ENCODE assay signal across 8 cellular contexts in the genomic region with DNA sequence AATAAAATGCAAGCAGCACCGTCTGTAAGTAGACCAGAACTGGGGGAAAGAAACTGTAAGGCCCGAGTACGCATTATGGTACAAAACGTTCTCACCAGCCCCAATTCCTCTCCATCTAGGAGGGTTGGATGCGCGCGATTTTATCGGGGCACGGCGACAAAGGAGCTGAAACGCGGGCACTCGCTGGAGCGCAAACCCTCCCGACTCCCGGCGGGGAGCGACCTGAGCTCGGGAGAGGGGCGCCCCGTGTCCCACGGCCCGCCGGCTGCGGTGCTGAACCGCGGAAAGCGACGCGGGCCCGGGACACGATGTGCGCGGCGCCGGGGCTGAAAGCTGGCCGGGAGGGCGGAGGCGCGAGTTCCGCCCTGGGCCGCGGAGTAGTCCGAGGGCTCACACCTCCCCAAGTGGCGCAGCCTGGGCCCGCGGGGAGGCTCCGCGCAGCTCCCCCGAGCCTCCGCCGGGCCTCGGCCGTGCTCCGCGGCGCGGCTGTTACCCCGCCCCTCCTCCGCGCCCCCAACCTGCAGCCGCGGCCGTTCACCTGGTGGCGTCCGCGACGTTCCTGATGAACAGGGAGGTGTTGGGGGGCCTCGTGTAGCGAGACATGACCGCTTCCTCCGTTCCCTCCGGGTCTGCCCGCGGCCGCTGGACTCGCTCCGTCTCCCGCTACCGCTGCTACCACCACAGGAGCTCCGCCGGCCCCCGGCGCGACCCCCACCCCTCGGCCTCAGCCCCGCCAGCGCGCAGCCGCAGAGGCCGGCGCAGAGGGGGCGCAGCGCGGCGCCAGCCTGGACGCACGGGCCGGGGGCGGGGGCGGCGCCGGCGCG. TPM values are rescaled to one million over a fixed set of nuclear protein-coding genes. Genes with fewer than 3 reads are reported as not detected.
DNase-seq lines count a peak whose midpoint lies in the region; ATAC-seq and TF ChIP-seq lines count a peak whose summit lies in the region.

A gene (minus strand): TSS at position 787 of the 824 bp plus-strand sequence. CDS start 184 bp downstream, at position 603.

- no peaks in the 10 kb centered on the region for H3K9me3 Mint-ChIP-seq in immature natural killer cell

- H3K36me3 ChIP-seq in BJ (ENCODE audit: control insufficient read depth, insufficient read depth, low read length), result no peaks in the 10 kb centered on the region

- TF ChIP-seq CTCF in BJ (IDR thresholded peaks at IDR 0.05; ENCODE audit: insufficient read depth, low read depth, low read length), result no peak

- no peaks in the 10 kb centered on the region for H3K36me3 Mint-ChIP-seq in immature natural killer cell

- no peak for DNase-seq in BJ (ENCODE audit: low read depth)
- DNase-seq in T-helper 2 cell, result peak in 3 of 5 experiments; percentile 16 to 44 (median 25)
- DNase-seq in T47D (ENCODE audit: low read depth in 1 of 2, low spot score in 1 of 2), result peak; percentile 19 to 88
- DNase-seq in immature natural killer cell, result peak; percentile 49 to 65 (median 64)
- peak; percentile 57 for DNase-seq in stimulated activated CD4-positive, alpha-beta T cell treated with anti-CD3 and anti-CD28 coated beads, Interleukin-15, amount 100 ng/mL, for 24 hours
- DNase-seq in NK-92 treated with Interleukin-12 subunit alpha and Interleukin-12 subunit beta, amount 100 ng/mL, for 24 hours (lab: John Stamatoyannopoulos, UW), result no peak

- CTCF ChIA-PET in BJ (lab: Yijun Ruan, JAX), result interaction anchor here (0.6 to 1.7 kb wide), 5 partner anchors 11 to 1515 kb away, joined by 3 to 7 read pairs (median 4); no protein-coding TSS in a partner anchor

- in situ Hi-C loops in T47D (cut with HindIII; ENCODE audit: low pct_unique_long_range_greater_than_20kb, low sequenced_read_pairs), result no loop called here

- peak within 1 kb of the TSS; percentile 86 to 93 (median 89) for H3K4me3 Mint-ChIP-seq in immature natural killer cell

- H3K27me3 Mint-ChIP-seq in immature natural killer cell (ENCODE audit: low read depth in 3 of 3), result peaks cover 0 to 7% (median 2%) of the 10 kb centered on the region in 3 donors

- ATAC-seq in GM19351 (IDR thresholded peaks at IDR 0.05; ENCODE audit: unreplicated experiment), result peak; percentile 87
- ATAC-seq in HG03565 (IDR thresholded peaks at IDR 0.05; ENCODE audit: unreplicated experiment), result peak; percentile 57

- H3K4me1 Mint-ChIP-seq in immature natural killer cell, result peaks cover 15 to 18% of the 10 kb centered on the region in 2 donors

- H3K4me3 ChIP-seq in BJ (ENCODE audit: low read depth, low read length), result peak within 1 kb of the TSS; percentile 44

- peak within 1 kb of the TSS; percentile 30 to 81 (median 74) for H3K27ac Mint-ChIP-seq in immature natural killer cell

- H3K27me3 ChIP-seq in BJ (ENCODE audit: control insufficient read depth, insufficient read depth, low read length), result peaks cover 8% of the 10 kb centered on the region

- POLR2A ChIA-PET in BJ (lab: Charles Lee), result no interaction called here

RNA-seq across cellular contexts. Expression of the gene that starts here (rescaled TPM):
- 0.06 TPM in 1 of 2 replicates, not detected in the other for polyA plus RNA-seq in BJ (2011; rRNA removed)
- not detected in 2 replicates for polyA minus RNA-seq in BJ (2011; rRNA and poly(A)+ RNA removed)
- under 1 TPM in 2 of 3 donors, not detected in 1; 0.22 to 0.45 TPM for polyA plus RNA-seq in immature natural killer cell

Comparison
In these comparisons a context has a peak if more than half of its experiments do, and no peak if none do; other contexts are left out.
1. Peak in DNase-seq in immature natural killer cell; RNA of the gene not detected or under 1 TPM.
2. DNase-seq: peak in T-helper 2 cell (3 of 5), T47D (2 of 2) and stimulated activated CD4-positive, alpha-beta T cell treated with anti-CD3 and anti-CD28 coated beads, Interleukin-15, amount 100 ng/mL, for 24 hours (single experiment); none in BJ (single experiment) and NK-92 treated with Interleukin-12 subunit alpha and Interleukin-12 subunit beta, amount 100 ng/mL, for 24 hours (single experiment).